Comparison of ENCODE assay signal across 1 cellular context in the genomic region with DNA sequence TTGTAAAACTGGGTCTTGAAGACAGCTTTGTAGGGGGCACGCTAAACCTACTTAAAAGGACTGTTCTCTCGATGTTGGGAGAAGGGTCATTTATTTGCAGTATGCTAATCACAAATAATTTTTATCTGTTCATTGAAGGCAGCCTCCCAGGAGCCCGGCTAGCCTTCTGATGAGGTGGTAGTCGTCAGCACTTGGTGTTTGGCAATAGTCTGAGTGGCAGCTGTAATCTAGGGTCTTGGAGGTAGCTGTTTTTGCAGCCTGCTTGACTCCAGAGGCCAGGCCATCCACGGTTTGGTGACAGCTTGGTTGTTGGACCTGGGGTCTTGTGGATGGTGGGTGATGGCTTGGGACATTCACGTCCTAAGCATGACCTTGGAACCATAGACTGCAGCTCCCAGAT.
TF ChIP-seq lines count a peak whose summit lies in the region.

No MANE protein-coding gene starts in this region.

TF ChIP-seq in K562, 482 proteins besides CTCF, POLR2A, EP300 and RAD21:
- TF ChIP-seq, protein P1, sequence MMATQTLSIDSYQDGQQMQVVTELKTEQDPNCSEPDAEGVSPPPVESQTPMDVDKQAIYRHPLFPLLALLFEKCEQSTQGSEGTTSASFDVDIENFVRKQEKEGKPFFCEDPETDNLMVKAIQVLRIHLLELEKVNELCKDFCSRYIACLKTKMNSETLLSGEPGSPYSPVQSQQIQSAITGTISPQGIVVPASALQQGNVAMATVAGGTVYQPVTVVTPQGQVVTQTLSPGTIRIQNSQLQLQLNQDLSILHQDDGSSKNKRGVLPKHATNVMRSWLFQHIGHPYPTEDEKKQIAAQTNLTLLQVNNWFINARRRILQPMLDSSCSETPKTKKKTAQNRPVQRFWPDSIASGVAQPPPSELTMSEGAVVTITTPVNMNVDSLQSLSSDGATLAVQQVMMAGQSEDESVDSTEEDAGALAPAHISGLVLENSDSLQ (IDR thresholded peaks at IDR 0.05), result peak; percentile 74
- no peak for TF ChIP-seq MTA1 (IDR thresholded peaks at IDR 0.05; ENCODE audit: borderline replicate concordance)
- TF ChIP-seq CEBPB (tag; IDR thresholded peaks at IDR 0.05), result peak; percentile 65
- no peak for TF ChIP-seq SRSF9 (IDR thresholded peaks at IDR 0.05; ENCODE audit: borderline replicate concordance, low read depth, low read length)
- TF ChIP-seq ZBTB7A (IDR thresholded peaks at IDR 0.05; ENCODE audit: borderline replicate concordance, control insufficient read depth, low read depth, low read length), result 0 out of 2 replicates have a peak, but pooled peaks have one; percentile 39
- no peak for TF ChIP-seq CREBBP (IDR thresholded peaks at IDR 0.05; ENCODE audit: low read depth, low read length)
- no peak for TF ChIP-seq ESRRB (CRISPR knock-in tag; IDR thresholded peaks at IDR 0.05; ENCODE audit: borderline replicate concordance)
- TF ChIP-seq ETV5 (CRISPR knock-in tag; IDR thresholded peaks at IDR 0.05; ENCODE audit: low read depth), result no peak
- TF ChIP-seq, protein P2, sequence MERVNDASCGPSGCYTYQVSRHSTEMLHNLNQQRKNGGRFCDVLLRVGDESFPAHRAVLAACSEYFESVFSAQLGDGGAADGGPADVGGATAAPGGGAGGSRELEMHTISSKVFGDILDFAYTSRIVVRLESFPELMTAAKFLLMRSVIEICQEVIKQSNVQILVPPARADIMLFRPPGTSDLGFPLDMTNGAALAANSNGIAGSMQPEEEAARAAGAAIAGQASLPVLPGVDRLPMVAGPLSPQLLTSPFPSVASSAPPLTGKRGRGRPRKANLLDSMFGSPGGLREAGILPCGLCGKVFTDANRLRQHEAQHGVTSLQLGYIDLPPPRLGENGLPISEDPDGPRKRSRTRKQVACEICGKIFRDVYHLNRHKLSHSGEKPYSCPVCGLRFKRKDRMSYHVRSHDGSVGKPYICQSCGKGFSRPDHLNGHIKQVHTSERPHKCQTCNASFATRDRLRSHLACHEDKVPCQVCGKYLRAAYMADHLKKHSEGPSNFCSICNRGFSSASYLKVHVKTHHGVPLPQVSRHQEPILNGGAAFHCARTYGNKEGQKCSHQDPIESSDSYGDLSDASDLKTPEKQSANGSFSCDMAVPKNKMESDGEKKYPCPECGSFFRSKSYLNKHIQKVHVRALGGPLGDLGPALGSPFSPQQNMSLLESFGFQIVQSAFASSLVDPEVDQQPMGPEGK (CRISPR knock-in tag; IDR thresholded peaks at IDR 0.05; ENCODE audit: borderline replicate concordance), result no peak
- TF ChIP-seq, protein P3, sequence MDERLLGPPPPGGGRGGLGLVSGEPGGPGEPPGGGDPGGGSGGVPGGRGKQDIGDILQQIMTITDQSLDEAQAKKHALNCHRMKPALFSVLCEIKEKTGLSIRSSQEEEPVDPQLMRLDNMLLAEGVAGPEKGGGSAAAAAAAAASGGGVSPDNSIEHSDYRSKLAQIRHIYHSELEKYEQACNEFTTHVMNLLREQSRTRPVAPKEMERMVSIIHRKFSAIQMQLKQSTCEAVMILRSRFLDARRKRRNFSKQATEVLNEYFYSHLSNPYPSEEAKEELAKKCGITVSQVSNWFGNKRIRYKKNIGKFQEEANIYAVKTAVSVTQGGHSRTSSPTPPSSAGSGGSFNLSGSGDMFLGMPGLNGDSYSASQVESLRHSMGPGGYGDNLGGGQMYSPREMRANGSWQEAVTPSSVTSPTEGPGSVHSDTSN (CRISPR knock-in tag; IDR thresholded peaks at IDR 0.05; ENCODE audit: low read depth), result no peak
- TF ChIP-seq, protein P3 (tag; conservative IDR thresholded peaks at IDR 0.05; ENCODE audit: low read depth), result 0 out of 2 replicates have a peak, but pooled peaks have one; percentile 39
- no peak for TF ChIP-seq WHSC1 (IDR thresholded peaks at IDR 0.05; ENCODE audit: low read length)
